ENCODE assay signal across 1 cellular context in the genomic region with DNA sequence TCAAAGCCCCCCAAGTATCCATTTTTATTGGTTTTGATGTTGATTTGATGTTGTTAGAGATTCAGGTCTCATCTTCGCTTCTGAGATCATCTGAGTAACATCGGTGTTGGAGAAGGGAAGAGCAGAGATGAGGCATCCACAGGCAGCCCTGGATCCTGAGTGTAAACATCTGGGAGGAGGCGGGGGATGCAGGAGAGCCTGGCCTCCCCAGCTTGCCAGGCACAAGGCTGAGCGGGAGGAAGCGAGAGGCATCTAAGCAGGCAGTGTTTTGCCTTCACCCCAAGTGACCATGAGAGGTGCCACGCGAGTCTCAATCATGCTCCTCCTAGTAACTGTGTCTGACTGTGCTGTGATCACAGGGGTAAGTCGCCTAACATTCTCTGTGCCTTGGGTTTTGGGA.
TF ChIP-seq lines count a peak whose summit lies in the region.

A gene with protein sequence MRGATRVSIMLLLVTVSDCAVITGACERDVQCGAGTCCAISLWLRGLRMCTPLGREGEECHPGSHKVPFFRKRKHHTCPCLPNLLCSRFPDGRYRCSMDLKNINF (plus strand): TSS at position 222 of the 400 bp plus-strand sequence. CDS start 68 bp downstream, at position 290.

TF ChIP-seq in H1, 55 proteins besides CTCF, POLR2A, EP300 and RAD21 (continued from another document):
- no peak for TF ChIP-seq SRF (IDR thresholded peaks at IDR 0.05; ENCODE audit: low read depth, low read length)
- TF ChIP-seq GABPA (IDR thresholded peaks at IDR 0.05; ENCODE audit: borderline replicate concordance, insufficient read depth, low read length): no peak
- TF ChIP-seq TEAD4 (IDR thresholded peaks at IDR 0.05; ENCODE audit: low read depth, low read length): no peak
- TF ChIP-seq TCF12 (IDR thresholded peaks at IDR 0.05; ENCODE audit: low read depth, low read length): no peak
- no peak for TF ChIP-seq EGR1 (IDR thresholded peaks at IDR 0.05; ENCODE audit: borderline replicate concordance, low read depth, low read length)
- TF ChIP-seq SP1 (IDR thresholded peaks at IDR 0.05; ENCODE audit: low read depth, low read length): no peak
- TF ChIP-seq CEBPB (IDR thresholded peaks at IDR 0.05; ENCODE audit: low read depth, low read length): no peak
- no peak for TF ChIP-seq FOSL1 (IDR thresholded peaks at IDR 0.05; ENCODE audit: insufficient read depth, low read depth, low read length)
- TF ChIP-seq, protein P1, sequence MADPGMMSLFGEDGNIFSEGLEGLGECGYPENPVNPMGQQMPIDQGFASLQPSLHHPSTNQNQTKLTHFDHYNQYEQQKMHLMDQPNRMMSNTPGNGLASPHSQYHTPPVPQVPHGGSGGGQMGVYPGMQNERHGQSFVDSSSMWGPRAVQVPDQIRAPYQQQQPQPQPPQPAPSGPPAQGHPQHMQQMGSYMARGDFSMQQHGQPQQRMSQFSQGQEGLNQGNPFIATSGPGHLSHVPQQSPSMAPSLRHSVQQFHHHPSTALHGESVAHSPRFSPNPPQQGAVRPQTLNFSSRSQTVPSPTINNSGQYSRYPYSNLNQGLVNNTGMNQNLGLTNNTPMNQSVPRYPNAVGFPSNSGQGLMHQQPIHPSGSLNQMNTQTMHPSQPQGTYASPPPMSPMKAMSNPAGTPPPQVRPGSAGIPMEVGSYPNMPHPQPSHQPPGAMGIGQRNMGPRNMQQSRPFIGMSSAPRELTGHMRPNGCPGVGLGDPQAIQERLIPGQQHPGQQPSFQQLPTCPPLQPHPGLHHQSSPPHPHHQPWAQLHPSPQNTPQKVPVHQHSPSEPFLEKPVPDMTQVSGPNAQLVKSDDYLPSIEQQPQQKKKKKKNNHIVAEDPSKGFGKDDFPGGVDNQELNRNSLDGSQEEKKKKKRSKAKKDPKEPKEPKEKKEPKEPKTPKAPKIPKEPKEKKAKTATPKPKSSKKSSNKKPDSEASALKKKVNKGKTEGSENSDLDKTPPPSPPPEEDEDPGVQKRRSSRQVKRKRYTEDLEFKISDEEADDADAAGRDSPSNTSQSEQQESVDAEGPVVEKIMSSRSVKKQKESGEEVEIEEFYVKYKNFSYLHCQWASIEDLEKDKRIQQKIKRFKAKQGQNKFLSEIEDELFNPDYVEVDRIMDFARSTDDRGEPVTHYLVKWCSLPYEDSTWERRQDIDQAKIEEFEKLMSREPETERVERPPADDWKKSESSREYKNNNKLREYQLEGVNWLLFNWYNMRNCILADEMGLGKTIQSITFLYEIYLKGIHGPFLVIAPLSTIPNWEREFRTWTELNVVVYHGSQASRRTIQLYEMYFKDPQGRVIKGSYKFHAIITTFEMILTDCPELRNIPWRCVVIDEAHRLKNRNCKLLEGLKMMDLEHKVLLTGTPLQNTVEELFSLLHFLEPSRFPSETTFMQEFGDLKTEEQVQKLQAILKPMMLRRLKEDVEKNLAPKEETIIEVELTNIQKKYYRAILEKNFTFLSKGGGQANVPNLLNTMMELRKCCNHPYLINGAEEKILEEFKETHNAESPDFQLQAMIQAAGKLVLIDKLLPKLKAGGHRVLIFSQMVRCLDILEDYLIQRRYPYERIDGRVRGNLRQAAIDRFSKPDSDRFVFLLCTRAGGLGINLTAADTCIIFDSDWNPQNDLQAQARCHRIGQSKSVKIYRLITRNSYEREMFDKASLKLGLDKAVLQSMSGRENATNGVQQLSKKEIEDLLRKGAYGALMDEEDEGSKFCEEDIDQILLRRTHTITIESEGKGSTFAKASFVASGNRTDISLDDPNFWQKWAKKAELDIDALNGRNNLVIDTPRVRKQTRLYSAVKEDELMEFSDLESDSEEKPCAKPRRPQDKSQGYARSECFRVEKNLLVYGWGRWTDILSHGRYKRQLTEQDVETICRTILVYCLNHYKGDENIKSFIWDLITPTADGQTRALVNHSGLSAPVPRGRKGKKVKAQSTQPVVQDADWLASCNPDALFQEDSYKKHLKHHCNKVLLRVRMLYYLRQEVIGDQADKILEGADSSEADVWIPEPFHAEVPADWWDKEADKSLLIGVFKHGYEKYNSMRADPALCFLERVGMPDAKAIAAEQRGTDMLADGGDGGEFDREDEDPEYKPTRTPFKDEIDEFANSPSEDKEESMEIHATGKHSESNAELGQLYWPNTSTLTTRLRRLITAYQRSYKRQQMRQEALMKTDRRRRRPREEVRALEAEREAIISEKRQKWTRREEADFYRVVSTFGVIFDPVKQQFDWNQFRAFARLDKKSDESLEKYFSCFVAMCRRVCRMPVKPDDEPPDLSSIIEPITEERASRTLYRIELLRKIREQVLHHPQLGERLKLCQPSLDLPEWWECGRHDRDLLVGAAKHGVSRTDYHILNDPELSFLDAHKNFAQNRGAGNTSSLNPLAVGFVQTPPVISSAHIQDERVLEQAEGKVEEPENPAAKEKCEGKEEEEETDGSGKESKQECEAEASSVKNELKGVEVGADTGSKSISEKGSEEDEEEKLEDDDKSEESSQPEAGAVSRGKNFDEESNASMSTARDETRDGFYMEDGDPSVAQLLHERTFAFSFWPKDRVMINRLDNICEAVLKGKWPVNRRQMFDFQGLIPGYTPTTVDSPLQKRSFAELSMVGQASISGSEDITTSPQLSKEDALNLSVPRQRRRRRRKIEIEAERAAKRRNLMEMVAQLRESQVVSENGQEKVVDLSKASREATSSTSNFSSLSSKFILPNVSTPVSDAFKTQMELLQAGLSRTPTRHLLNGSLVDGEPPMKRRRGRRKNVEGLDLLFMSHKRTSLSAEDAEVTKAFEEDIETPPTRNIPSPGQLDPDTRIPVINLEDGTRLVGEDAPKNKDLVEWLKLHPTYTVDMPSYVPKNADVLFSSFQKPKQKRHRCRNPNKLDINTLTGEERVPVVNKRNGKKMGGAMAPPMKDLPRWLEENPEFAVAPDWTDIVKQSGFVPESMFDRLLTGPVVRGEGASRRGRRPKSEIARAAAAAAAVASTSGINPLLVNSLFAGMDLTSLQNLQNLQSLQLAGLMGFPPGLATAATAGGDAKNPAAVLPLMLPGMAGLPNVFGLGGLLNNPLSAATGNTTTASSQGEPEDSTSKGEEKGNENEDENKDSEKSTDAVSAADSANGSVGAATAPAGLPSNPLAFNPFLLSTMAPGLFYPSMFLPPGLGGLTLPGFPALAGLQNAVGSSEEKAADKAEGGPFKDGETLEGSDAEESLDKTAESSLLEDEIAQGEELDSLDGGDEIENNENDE (IDR thresholded peaks at IDR 0.05; ENCODE audit: insufficient replicate concordance, low read length): no peak
- TF ChIP-seq SAP30 (IDR thresholded peaks at IDR 0.05; ENCODE audit: insufficient read depth, insufficient replicate concordance, low read length): no peak
- TF ChIP-seq GTF2F1 (IDR thresholded peaks at IDR 0.05; ENCODE audit: borderline replicate concordance, low read depth, low read length): no peak
- TF ChIP-seq, protein P2, sequence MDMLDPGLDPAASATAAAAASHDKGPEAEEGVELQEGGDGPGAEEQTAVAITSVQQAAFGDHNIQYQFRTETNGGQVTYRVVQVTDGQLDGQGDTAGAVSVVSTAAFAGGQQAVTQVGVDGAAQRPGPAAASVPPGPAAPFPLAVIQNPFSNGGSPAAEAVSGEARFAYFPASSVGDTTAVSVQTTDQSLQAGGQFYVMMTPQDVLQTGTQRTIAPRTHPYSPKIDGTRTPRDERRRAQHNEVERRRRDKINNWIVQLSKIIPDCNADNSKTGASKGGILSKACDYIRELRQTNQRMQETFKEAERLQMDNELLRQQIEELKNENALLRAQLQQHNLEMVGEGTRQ (IDR thresholded peaks at IDR 0.05; ENCODE audit: low read length): no peak
- TF ChIP-seq POU5F1 (IDR thresholded peaks at IDR 0.05; ENCODE audit: low read depth, low read length): no peak
- no peak for TF ChIP-seq KDM5A (IDR thresholded peaks at IDR 0.05; ENCODE audit: low read length)
